Comparison of ENCODE assay signal across 2 cellular contexts in the genomic region with DNA sequence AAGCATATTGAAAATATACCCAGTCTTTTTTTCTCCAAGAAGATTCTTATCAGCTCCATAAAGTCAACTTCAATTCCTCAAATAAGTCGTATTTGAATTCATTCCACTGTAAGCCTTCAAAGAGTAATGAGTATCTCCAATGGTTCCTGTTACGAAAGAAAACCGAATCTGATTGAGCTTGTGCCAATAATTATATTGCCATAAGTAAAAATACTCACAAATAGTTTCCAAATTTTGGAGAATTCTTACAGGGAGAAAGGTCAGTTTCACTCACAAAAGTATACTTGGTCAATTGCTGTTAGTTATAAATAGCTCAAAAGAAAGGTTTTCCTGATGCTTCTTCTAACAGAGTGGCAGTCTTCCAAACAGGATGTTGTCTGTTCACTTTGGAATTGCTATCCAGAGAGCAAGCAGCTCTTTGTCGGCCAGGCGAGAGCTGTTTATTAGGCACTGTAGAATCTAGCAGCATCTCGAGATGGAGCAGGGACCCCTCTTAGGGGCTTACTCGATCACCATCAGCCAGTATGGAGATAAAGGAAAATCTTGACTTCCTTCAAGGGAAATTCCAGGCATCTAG.
TF ChIP-seq lines count a peak whose summit lies in the region.

No MANE protein-coding gene starts in this region.

TF ChIP-seq in liver, 16 proteins besides CTCF, POLR2A, EP300 and RAD21:
- TF ChIP-seq GABPA (IDR thresholded peaks at IDR 0.05 in 1 of 2, conservative IDR thresholded peaks at IDR 0.05 in 1 of 2): no peak
- peak; percentile 19 for TF ChIP-seq NR2F2 (IDR thresholded peaks at IDR 0.05)
- TF ChIP-seq FOXA2 (IDR thresholded peaks at IDR 0.05): no peak
- no peak for TF ChIP-seq JUND (IDR thresholded peaks at IDR 0.05)
- no peak for TF ChIP-seq FOXA1 (IDR thresholded peaks at IDR 0.05)
- no peak for TF ChIP-seq TAF1 (conservative IDR thresholded peaks at IDR 0.05)
- no peak for TF ChIP-seq SP1 (IDR thresholded peaks at IDR 0.05)
- TF ChIP-seq, protein P1, sequence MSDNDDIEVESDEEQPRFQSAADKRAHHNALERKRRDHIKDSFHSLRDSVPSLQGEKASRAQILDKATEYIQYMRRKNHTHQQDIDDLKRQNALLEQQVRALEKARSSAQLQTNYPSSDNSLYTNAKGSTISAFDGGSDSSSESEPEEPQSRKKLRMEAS (IDR thresholded peaks at IDR 0.05): no peak

TF ChIP-seq in HepG2, 621 proteins besides CTCF, POLR2A, EP300 and RAD21:
- TF ChIP-seq, protein P2, sequence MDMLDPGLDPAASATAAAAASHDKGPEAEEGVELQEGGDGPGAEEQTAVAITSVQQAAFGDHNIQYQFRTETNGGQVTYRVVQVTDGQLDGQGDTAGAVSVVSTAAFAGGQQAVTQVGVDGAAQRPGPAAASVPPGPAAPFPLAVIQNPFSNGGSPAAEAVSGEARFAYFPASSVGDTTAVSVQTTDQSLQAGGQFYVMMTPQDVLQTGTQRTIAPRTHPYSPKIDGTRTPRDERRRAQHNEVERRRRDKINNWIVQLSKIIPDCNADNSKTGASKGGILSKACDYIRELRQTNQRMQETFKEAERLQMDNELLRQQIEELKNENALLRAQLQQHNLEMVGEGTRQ (IDR thresholded peaks at IDR 0.05; ENCODE audit: low read depth, low read length): no peak
- TF ChIP-seq, protein P2 (CRISPR knock-in tag; IDR thresholded peaks at IDR 0.05; ENCODE audit: borderline replicate concordance): no peak
- TF ChIP-seq, protein P3, sequence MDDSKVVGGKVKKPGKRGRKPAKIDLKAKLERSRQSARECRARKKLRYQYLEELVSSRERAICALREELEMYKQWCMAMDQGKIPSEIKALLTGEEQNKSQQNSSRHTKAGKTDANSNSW (CRISPR knock-in tag; IDR thresholded peaks at IDR 0.05; ENCODE audit: borderline replicate concordance): no peak
- no peak for TF ChIP-seq REXO4 (CRISPR knock-in tag; IDR thresholded peaks at IDR 0.05; ENCODE audit: borderline replicate concordance)
- TF ChIP-seq ZC3H13 (CRISPR knock-in tag; IDR thresholded peaks at IDR 0.05): no peak
- TF ChIP-seq ZBTB21 (CRISPR knock-in tag; IDR thresholded peaks at IDR 0.05): no peak
- no peak for TF ChIP-seq HMG20A (CRISPR knock-in tag; IDR thresholded peaks at IDR 0.05; ENCODE audit: borderline replicate concordance)
- no peak for TF ChIP-seq TCF7L2 (IDR thresholded peaks at IDR 0.05; ENCODE audit: low read depth, low read length)
- TF ChIP-seq MED1 (CRISPR knock-in tag; IDR thresholded peaks at IDR 0.05): no peak
- no peak for TF ChIP-seq FOXC1 (CRISPR knock-in tag; IDR thresholded peaks at IDR 0.05; ENCODE audit: borderline replicate concordance)
- no peak for TF ChIP-seq SMAD3 (CRISPR knock-in tag; IDR thresholded peaks at IDR 0.05)
- no peak for TF ChIP-seq ZMYM3 (CRISPR knock-in tag; IDR thresholded peaks at IDR 0.05)
- no peak for TF ChIP-seq ZBTB8A (CRISPR knock-in tag; IDR thresholded peaks at IDR 0.05; ENCODE audit: borderline replicate concordance, low read depth)
- TF ChIP-seq, protein P4, sequence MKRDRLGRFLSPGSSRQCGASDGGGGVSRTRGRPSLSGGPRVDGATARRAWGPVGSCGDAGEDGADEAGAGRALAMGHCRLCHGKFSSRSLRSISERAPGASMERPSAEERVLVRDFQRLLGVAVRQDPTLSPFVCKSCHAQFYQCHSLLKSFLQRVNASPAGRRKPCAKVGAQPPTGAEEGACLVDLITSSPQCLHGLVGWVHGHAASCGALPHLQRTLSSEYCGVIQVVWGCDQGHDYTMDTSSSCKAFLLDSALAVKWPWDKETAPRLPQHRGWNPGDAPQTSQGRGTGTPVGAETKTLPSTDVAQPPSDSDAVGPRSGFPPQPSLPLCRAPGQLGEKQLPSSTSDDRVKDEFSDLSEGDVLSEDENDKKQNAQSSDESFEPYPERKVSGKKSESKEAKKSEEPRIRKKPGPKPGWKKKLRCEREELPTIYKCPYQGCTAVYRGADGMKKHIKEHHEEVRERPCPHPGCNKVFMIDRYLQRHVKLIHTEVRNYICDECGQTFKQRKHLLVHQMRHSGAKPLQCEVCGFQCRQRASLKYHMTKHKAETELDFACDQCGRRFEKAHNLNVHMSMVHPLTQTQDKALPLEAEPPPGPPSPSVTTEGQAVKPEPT (CRISPR knock-in tag; IDR thresholded peaks at IDR 0.05; ENCODE audit: low read depth): no peak
- TF ChIP-seq, protein P5, sequence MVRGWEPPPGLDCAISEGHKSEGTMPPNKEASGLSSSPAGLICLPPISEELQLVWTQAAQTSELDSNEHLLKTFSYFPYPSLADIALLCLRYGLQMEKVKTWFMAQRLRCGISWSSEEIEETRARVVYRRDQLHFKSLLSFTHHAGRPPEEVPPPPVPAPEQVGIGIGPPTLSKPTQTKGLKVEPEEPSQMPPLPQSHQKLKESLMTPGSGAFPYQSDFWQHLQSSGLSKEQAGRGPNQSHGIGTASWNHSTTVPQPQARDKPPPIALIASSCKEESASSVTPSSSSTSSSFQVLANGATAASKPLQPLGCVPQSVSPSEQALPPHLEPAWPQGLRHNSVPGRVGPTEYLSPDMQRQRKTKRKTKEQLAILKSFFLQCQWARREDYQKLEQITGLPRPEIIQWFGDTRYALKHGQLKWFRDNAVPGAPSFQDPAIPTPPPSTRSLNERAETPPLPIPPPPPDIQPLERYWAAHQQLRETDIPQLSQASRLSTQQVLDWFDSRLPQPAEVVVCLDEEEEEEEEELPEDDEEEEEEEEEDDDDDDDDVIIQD (CRISPR knock-in tag; IDR thresholded peaks at IDR 0.05; ENCODE audit: low read depth): no peak
- TF ChIP-seq MBNL3 (CRISPR knock-in tag; conservative IDR thresholded peaks at IDR 0.05): no peak
- no peak for TF ChIP-seq ZFP37 (CRISPR knock-in tag; IDR thresholded peaks at IDR 0.05; ENCODE audit: borderline replicate concordance)
- TF ChIP-seq, protein P6, sequence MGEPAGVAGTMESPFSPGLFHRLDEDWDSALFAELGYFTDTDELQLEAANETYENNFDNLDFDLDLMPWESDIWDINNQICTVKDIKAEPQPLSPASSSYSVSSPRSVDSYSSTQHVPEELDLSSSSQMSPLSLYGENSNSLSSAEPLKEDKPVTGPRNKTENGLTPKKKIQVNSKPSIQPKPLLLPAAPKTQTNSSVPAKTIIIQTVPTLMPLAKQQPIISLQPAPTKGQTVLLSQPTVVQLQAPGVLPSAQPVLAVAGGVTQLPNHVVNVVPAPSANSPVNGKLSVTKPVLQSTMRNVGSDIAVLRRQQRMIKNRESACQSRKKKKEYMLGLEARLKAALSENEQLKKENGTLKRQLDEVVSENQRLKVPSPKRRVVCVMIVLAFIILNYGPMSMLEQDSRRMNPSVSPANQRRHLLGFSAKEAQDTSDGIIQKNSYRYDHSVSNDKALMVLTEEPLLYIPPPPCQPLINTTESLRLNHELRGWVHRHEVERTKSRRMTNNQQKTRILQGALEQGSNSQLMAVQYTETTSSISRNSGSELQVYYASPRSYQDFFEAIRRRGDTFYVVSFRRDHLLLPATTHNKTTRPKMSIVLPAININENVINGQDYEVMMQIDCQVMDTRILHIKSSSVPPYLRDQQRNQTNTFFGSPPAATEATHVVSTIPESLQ (CRISPR knock-in tag; conservative IDR thresholded peaks at IDR 0.05): no peak
- TF ChIP-seq TSC22D2 (CRISPR knock-in tag; IDR thresholded peaks at IDR 0.05; ENCODE audit: borderline replicate concordance): no peak
- TF ChIP-seq NFKB2 (CRISPR knock-in tag; IDR thresholded peaks at IDR 0.05; ENCODE audit: borderline replicate concordance): no peak
